Comparison of ENCODE assay signal across 1 cellular context in genomic region chr16:15517743-15518142, GRCh38.
A peak's percentile ranks its signal among the peaks of the same experiment; 100 is the strongest.
TF ChIP-seq lines count a peak whose summit lies in the region.

No MANE protein-coding gene starts in this region.

TF ChIP-seq in K562, 482 proteins besides CTCF, POLR2A, EP300 and RAD21 (continued from another document and continues in another):
- TF ChIP-seq LARP7 (IDR thresholded peaks at IDR 0.05) = peak; percentile 84; the same call in 1 of the 2 replicates
- no peak for TF ChIP-seq FOSL1 (tag; conservative IDR thresholded peaks at IDR 0.05)
- TF ChIP-seq PHB (CRISPR knock-in tag; IDR thresholded peaks at IDR 0.05) = no peak
- TF ChIP-seq MEF2A (IDR thresholded peaks at IDR 0.05; ENCODE audit: control insufficient read depth, low read depth, low read length) = no peak
- no peak for TF ChIP-seq MED1 (CRISPR knock-in tag; IDR thresholded peaks at IDR 0.05; ENCODE audit: borderline replicate concordance)
- TF ChIP-seq DPF2 (IDR thresholded peaks at IDR 0.05) = no peak
- 0 out of 2 replicates have a peak, but pooled peaks have one; percentile 70 for TF ChIP-seq HDGF (IDR thresholded peaks at IDR 0.05)
- TF ChIP-seq RAD51 (IDR thresholded peaks at IDR 0.05; ENCODE audit: borderline replicate concordance, low read depth) = no peak
- no peak for TF ChIP-seq MTA2 (IDR thresholded peaks at IDR 0.05; ENCODE audit: low read depth)
- no peak for TF ChIP-seq ZNF3 (CRISPR knock-in tag; IDR thresholded peaks at IDR 0.05)
- TF ChIP-seq MECOM (CRISPR knock-in tag; IDR thresholded peaks at IDR 0.05) = no peak
- no peak for TF ChIP-seq HMGN3 (IDR thresholded peaks at IDR 0.05; ENCODE audit: borderline replicate concordance, extremely low read depth, insufficient read length, low read depth, low read length)
- no peak for TF ChIP-seq TAL1 (IDR thresholded peaks at IDR 0.05)
- TF ChIP-seq FIP1L1 (IDR thresholded peaks at IDR 0.05; ENCODE audit: low read depth, low read length, poor library complexity, severe bottlenecking) = no peak
- TF ChIP-seq ZNF239 (CRISPR knock-in tag; IDR thresholded peaks at IDR 0.05) = no peak
- TF ChIP-seq THRB (CRISPR knock-in tag; conservative IDR thresholded peaks at IDR 0.05) = 0 out of 2 replicates have a peak, but pooled peaks have one; percentile 58
- peak; percentile 67; the same call in 1 of the 2 replicates for TF ChIP-seq HBP1 (CRISPR knock-in tag; IDR thresholded peaks at IDR 0.05)
- TF ChIP-seq NCOA4 (IDR thresholded peaks at IDR 0.05; ENCODE audit: partially characterized antibody) = peak; percentile 67
- no peak for TF ChIP-seq ATF4 (CRISPR knock-in tag; IDR thresholded peaks at IDR 0.05)
- TF ChIP-seq HNRNPUL1 (IDR thresholded peaks at IDR 0.05; ENCODE audit: low read length) = no peak
- no peak for TF ChIP-seq E2F1 (CRISPR knock-in tag; IDR thresholded peaks at IDR 0.05)
- TF ChIP-seq TRIM24 (IDR thresholded peaks at IDR 0.05) = no peak
- TF ChIP-seq ZNF778 (CRISPR knock-in tag; IDR thresholded peaks at IDR 0.05) = no peak
- TF ChIP-seq PYGO2 (tag; IDR thresholded peaks at IDR 0.05) = no peak
- TF ChIP-seq USF2 (CRISPR knock-in tag; IDR thresholded peaks at IDR 0.05) = no peak
- no peak for TF ChIP-seq CREB1 (IDR thresholded peaks at IDR 0.05)
- TF ChIP-seq CREB1 (CRISPR knock-in tag; IDR thresholded peaks at IDR 0.05) = no peak
- TF ChIP-seq CBX3 (IDR thresholded peaks at IDR 0.05; ENCODE audit: borderline replicate concordance in 1 of 2, low read length in 2 of 2) = no peak
- TF ChIP-seq HDAC1 (IDR thresholded peaks at IDR 0.05) = peak in 1 of 2 experiments; percentile 39; a peak in 2 of 4 replicates
- TF ChIP-seq OTX1 (CRISPR knock-in tag; IDR thresholded peaks at IDR 0.05) = peak; percentile 74; the same call in 1 of the 2 replicates
- TF ChIP-seq E4F1 (CRISPR knock-in tag; IDR thresholded peaks at IDR 0.05; ENCODE audit: borderline replicate concordance) = no peak
- TF ChIP-seq ZBTB5 (IDR thresholded peaks at IDR 0.05) = 0 out of 2 replicates have a peak, but pooled peaks have one; percentile 44
- TF ChIP-seq SNIP1 (IDR thresholded peaks at IDR 0.05; ENCODE audit: low read depth) = no peak
- TF ChIP-seq TRIM25 (IDR thresholded peaks at IDR 0.05; ENCODE audit: borderline replicate concordance) = no peak
- TF ChIP-seq KLF13 (tag; IDR thresholded peaks at IDR 0.05; ENCODE audit: borderline replicate concordance, low read depth) = no peak
- no peak for TF ChIP-seq ETV1 (tag; conservative IDR thresholded peaks at IDR 0.05; ENCODE audit: low read depth)
- no peak for TF ChIP-seq HNRNPL (IDR thresholded peaks at IDR 0.05; ENCODE audit: low read depth, low read length)
- TF ChIP-seq ZMIZ1 (IDR thresholded peaks at IDR 0.05; ENCODE audit: low read depth in 2 of 2, low read length in 2 of 2) = no peak
- peak; percentile 72; the same call in 1 of the 2 replicates for TF ChIP-seq ZBTB26 (CRISPR knock-in tag; IDR thresholded peaks at IDR 0.05)
- TF ChIP-seq ZFP91 (CRISPR knock-in tag; IDR thresholded peaks at IDR 0.05) = no peak
- TF ChIP-seq EP400 (IDR thresholded peaks at IDR 0.05) = no peak
- no peak for TF ChIP-seq MITF (IDR thresholded peaks at IDR 0.05)
- no peak for TF ChIP-seq RBM14 (IDR thresholded peaks at IDR 0.05; ENCODE audit: borderline replicate concordance, insufficient read depth, low read depth, low read length)
- peak; percentile 89 for TF ChIP-seq HLTF (IDR thresholded peaks at IDR 0.05)
